Comparison of ENCODE assay signal across 18 cellular contexts in genomic region chr11:58490827-58491226, GRCh38.
DNase-seq lines count a peak whose midpoint lies in the region; ATAC-seq and TF ChIP-seq lines count a peak whose summit lies in the region.
"Had no signal": no experiment of that assay in that cellular context is flagged by ENCODE, and none has a peak within 500 bp of the region (broad histone marks: within the 10 kb centered on the region; RNA-seq: fewer than 3 reads in every experiment).

No MANE protein-coding gene starts in this region.

- no peak overlapping the region for H3K4me3 ChIP-seq in WERI-Rb-1 (ENCODE audit: low read depth, low read length)
- H3K4me3 ChIP-seq: BLaER1, GM23248 had no signal

- TF ChIP-seq CTCF in WERI-Rb-1 (IDR thresholded peaks at IDR 0.05; ENCODE audit: low read depth, low read length): no peak

- peaks cover 14 to 67% of the 10 kb centered on the region in 2 donors for H3K4me1 Mint-ChIP-seq in stimulated activated naive B cell treated with anti-CD40 and anti-IgM and Interleukin-4, amounts not matched to agents 10 μg/mL and 1 μg/mL and 100 μg/mL, for 72 hours
- H3K4me1 Mint-ChIP-seq: CD14-positive monocyte; CD4-positive, alpha-beta memory T cell had no signal

- no peaks in the 10 kb centered on the region for H3K27me3 Mint-ChIP-seq in stimulated activated naive B cell treated with anti-CD40 and anti-IgM and Interleukin-4, amounts not matched to agents 10 μg/mL and 1 μg/mL and 100 μg/mL, for 72 hours
- H3K27me3 Mint-ChIP-seq: CD4-positive, alpha-beta memory T cell had no signal

- peak overlapping the region; percentile 32 to 60 for H3K4me3 Mint-ChIP-seq in stimulated activated naive B cell treated with anti-CD40 and anti-IgM and Interleukin-4, amounts not matched to agents 10 μg/mL and 1 μg/mL and 100 μg/mL, for 72 hours
- H3K4me3 Mint-ChIP-seq: CD14-positive monocyte; CD4-positive, alpha-beta memory T cell had no signal

- H3K36me3 Mint-ChIP-seq in stimulated activated naive B cell treated with anti-CD40 and anti-IgM and Interleukin-4, amounts not matched to agents 10 μg/mL and 1 μg/mL and 100 μg/mL, for 72 hours: peaks cover 31 to 47% of the 10 kb centered on the region in 2 donors
- H3K36me3 Mint-ChIP-seq: CD14-positive monocyte; CD4-positive, alpha-beta memory T cell had no signal

- ATAC-seq in stimulated activated naive B cell treated with anti-CD40 and anti-IgM and Interleukin-4, amounts not matched to agents 10 μg/mL and 1 μg/mL and 100 μg/mL, for 72 hours (replicated peaks): peak; percentile 87 to 89
- ATAC-seq in HG03097 (IDR thresholded peaks at IDR 0.05; ENCODE audit: low FRiP score, unreplicated experiment): no peak

- H3K9me3 ChIP-seq in WERI-Rb-1 (ENCODE audit: severe bottlenecking): no peaks in the 10 kb centered on the region
- H3K9me3 ChIP-seq: BLaER1 had no signal

- H3K27me3 ChIP-seq in WERI-Rb-1 (ENCODE audit: insufficient read depth, low read depth, severe bottlenecking): peaks cover 36% of the 10 kb centered on the region
- H3K27me3 ChIP-seq: BLaER1 had no signal

- no peak overlapping the region for H3K27ac ChIP-seq in WERI-Rb-1
- H3K27ac ChIP-seq: BLaER1, GM23248, HL-60 had no signal

- peak in 2 of 3 experiments; percentile 12 to 58 for DNase-seq in NCI-H1417 (lab: John Stamatoyannopoulos, UW)
- DNase-seq in NCI-H1417 treated with DMSO at 0.1 percent for 48 hours (lab: John Stamatoyannopoulos, UW): no peak
- DNase-seq in NCI-H146 (lab: John Stamatoyannopoulos, UW): peak; percentile 43
- DNase-seq in NCI-H748 (lab: John Stamatoyannopoulos, UW; ENCODE audit: unreplicated experiment): peak; percentile 60
- no peak for DNase-seq in stimulated activated naive B cell treated with anti-CD40 and anti-IgM and Interleukin-4, amounts not matched to agents 10 μg/mL and 1 μg/mL and 100 μg/mL, for 72 hours
- no peak for DNase-seq in WERI-Rb-1
- DNase-seq in ecto neural progenitor cell (ENCODE audit: low spot score): no peak
- DNase-seq: 8988T; Calu3; CD4-positive, alpha-beta memory T cell; DMS79 treated with DMSO at 0.1 percent for 48 hours; GF-D8; GM23248; HCEC 1CT had no signal

- peaks cover 0 to 4% of the 10 kb centered on the region in 2 donors for H3K9me3 Mint-ChIP-seq in stimulated activated naive B cell treated with anti-CD40 and anti-IgM and Interleukin-4, amounts not matched to agents 10 μg/mL and 1 μg/mL and 100 μg/mL, for 72 hours
- H3K9me3 Mint-ChIP-seq: CD4-positive, alpha-beta memory T cell had no signal

- H3K36me3 ChIP-seq in WERI-Rb-1: no peaks in the 10 kb centered on the region
- H3K36me3 ChIP-seq: BLaER1 had no signal

- H3K27ac Mint-ChIP-seq in stimulated activated naive B cell treated with anti-CD40 and anti-IgM and Interleukin-4, amounts not matched to agents 10 μg/mL and 1 μg/mL and 100 μg/mL, for 72 hours: peak overlapping the region; percentile 77
- H3K27ac Mint-ChIP-seq: CD14-positive monocyte; CD4-positive, alpha-beta memory T cell had no signal

Comparison
In these comparisons a context has a peak if more than half of its experiments do, and no peak if none do; other contexts are left out.
1. DNase-seq: peak in NCI-H1417 (2 of 3), NCI-H146 (single experiment) and NCI-H748 (single experiment); none in NCI-H1417 treated with DMSO at 0.1 percent for 48 hours (single experiment), stimulated activated naive B cell treated with anti-CD40 and anti-IgM and Interleukin-4, amounts not matched to agents 10 μg/mL and 1 μg/mL and 100 μg/mL, for 72 hours (single experiment), WERI-Rb-1 (single experiment) and ecto neural progenitor cell (single experiment).